ENCODE assay signal across 8 cellular contexts in genomic region chr16:86567701-86568571, GRCh38. TPM values are rescaled to one million over a fixed set of nuclear protein-coding genes. Genes with fewer than 3 reads are reported as not detected.
DNase-seq lines count a peak whose midpoint lies in the region; ATAC-seq, FAIRE-seq and TF ChIP-seq lines count a peak whose summit lies in the region.
"Had no signal": no experiment of that assay in that cellular context is flagged by ENCODE, and none has a peak within 500 bp of the region (broad histone marks: within the 10 kb centered on the region; RNA-seq: fewer than 3 reads in every experiment).

No MANE protein-coding gene starts in this region.

- H3K4me3 ChIP-seq in HFF-Myc (replicated peaks; ENCODE audit: low read depth, low read length): peak overlapping the region; percentile 71
- H3K4me3 ChIP-seq in iPS-18c (ENCODE audit: insufficient read depth, low read depth, low read length): peak overlapping the region; percentile 39; the same call in 1 of the 2 replicates

- BruUV-seq in MCF 10A (replicated peaks; lab: Mats Ljungman, UMichigan): no TSS peak

- POLR2A ChIA-PET in MCF 10A (lab: Yijun Ruan, JAX): interaction anchor here (0.6 to 7.2 kb wide), 13 partner anchors 8 to 815 kb away, joined by 3 to 42 read pairs (median 4); partner anchors contain the start of gene C16orf95

- CTCF ChIA-PET in MCF 10A (lab: Yijun Ruan, JAX): interaction anchor here (0.8 to 1.7 kb wide), 5 partner anchors 193 to 712 kb away, joined by 3 to 5 read pairs (median 4); no protein-coding TSS in a partner anchor

- H3K9me3 ChIP-seq in iPS-18c (ENCODE audit: control insufficient read depth, insufficient read depth, low read length): no peaks in the 10 kb centered on the region

- H3K27me3 Mint-ChIP-seq in MCF 10A (ENCODE audit: insufficient read depth, unreplicated experiment): no peaks in the 10 kb centered on the region
- peaks cover 65 to 67% of the 10 kb centered on the region in 2 donors for H3K27me3 Mint-ChIP-seq in stimulated activated naive B cell treated with anti-CD40 and anti-IgM and Interleukin-4, amounts not matched to agents 10 μg/mL and 1 μg/mL and 100 μg/mL, for 72 hours

- H3K9me3 Mint-ChIP-seq in MCF 10A (ENCODE audit: unreplicated experiment): no peaks in the 10 kb centered on the region
- no peaks in the 10 kb centered on the region for H3K9me3 Mint-ChIP-seq in stimulated activated naive B cell treated with anti-CD40 and anti-IgM and Interleukin-4, amounts not matched to agents 10 μg/mL and 1 μg/mL and 100 μg/mL, for 72 hours

- no peak for DNase-seq in HFF-Myc (ENCODE audit: extremely low read depth, low read depth)
- DNase-seq in MCF 10A (ENCODE audit: unreplicated experiment): peak; percentile 33
- no peak for DNase-seq in stimulated activated naive B cell treated with anti-CD40 and anti-IgM and Interleukin-4, amounts not matched to agents 10 μg/mL and 1 μg/mL and 100 μg/mL, for 72 hours
- DNase-seq in HTR-8/SVneo (ENCODE audit: insufficient read length, low spot score): no peak
- DNase-seq in erythroblast (lab: John Stamatoyannopoulos, UW): no peak
- DNase-seq in SHP77 (lab: John Stamatoyannopoulos, UW): no peak
- DNase-seq: stimulated activated CD4-positive, alpha-beta T cell treated with anti-CD3 and anti-CD28 coated beads, Interleukin-12 subunit alpha, Interleukin-12 subunit beta, amount 100 ng/mL, for 4 hours had no signal

- intact Hi-C loops in MCF 10A (cut with micrococcal nuclease): loop anchor here (5.0 to 10.0 kb wide), 4 partner anchors 254 to 1197 kb away; partner anchors contain the start of gene KLHDC4

- H3K36me3 Mint-ChIP-seq in MCF 10A (ENCODE audit: insufficient read depth, unreplicated experiment): peaks cover 35% of the 10 kb centered on the region
- no peaks in the 10 kb centered on the region for H3K36me3 Mint-ChIP-seq in stimulated activated naive B cell treated with anti-CD40 and anti-IgM and Interleukin-4, amounts not matched to agents 10 μg/mL and 1 μg/mL and 100 μg/mL, for 72 hours

- H3K4me1 Mint-ChIP-seq in MCF 10A (ENCODE audit: insufficient read depth, unreplicated experiment): peaks cover 19% of the 10 kb centered on the region
- peaks cover 14 to 38% of the 10 kb centered on the region in 2 donors for H3K4me1 Mint-ChIP-seq in stimulated activated naive B cell treated with anti-CD40 and anti-IgM and Interleukin-4, amounts not matched to agents 10 μg/mL and 1 μg/mL and 100 μg/mL, for 72 hours

- no peak for FAIRE-seq in HTR-8/SVneo (lab: Jason Lieb, UNC)

- no peak for TF ChIP-seq CTCF in HFF-Myc (IDR thresholded peaks at IDR 0.05; ENCODE audit: low read depth, low read length, missing control alignments)
- TF ChIP-seq CTCF in MCF 10A (IDR thresholded peaks at IDR 0.05; ENCODE audit: unreplicated experiment): peak; percentile 15

- TF ChIP-seq POLR2A in erythroblast (IDR thresholded peaks at IDR 0.05; ENCODE audit: low read length): no peak

- no peak for ATAC-seq in stimulated activated naive B cell treated with anti-CD40 and anti-IgM and Interleukin-4, amounts not matched to agents 10 μg/mL and 1 μg/mL and 100 μg/mL, for 72 hours (replicated peaks)

- H3K27ac Mint-ChIP-seq in MCF 10A (ENCODE audit: low read depth, unreplicated experiment): peak overlapping the region; percentile 96
- H3K27ac Mint-ChIP-seq in stimulated activated naive B cell treated with anti-CD40 and anti-IgM and Interleukin-4, amounts not matched to agents 10 μg/mL and 1 μg/mL and 100 μg/mL, for 72 hours: peak overlapping the region; percentile 87

- H3K4me3 Mint-ChIP-seq in MCF 10A (ENCODE audit: unreplicated experiment): peak overlapping the region; percentile 90
- peak overlapping the region; percentile 59 to 61 for H3K4me3 Mint-ChIP-seq in stimulated activated naive B cell treated with anti-CD40 and anti-IgM and Interleukin-4, amounts not matched to agents 10 μg/mL and 1 μg/mL and 100 μg/mL, for 72 hours

RNA-seq across cellular contexts. Expression of gene FOXC2, which starts 1.3 kb away (rescaled TPM):
- 16.8 and 22.5 TPM in 2 replicates for total RNA-seq in MCF 10A (2022)

RNA-seq across cellular contexts. Expression of gene FOXL1, which starts 10.4 kb away (rescaled TPM):
- total RNA-seq in MCF 10A (2022): 4.7 and 4.9 TPM in 2 replicates

RNA-seq across cellular contexts. Expression of gene MTHFSD, which starts 12.9 kb away (rescaled TPM):
- total RNA-seq in MCF 10A (2022): 30.7 and 39.1 TPM in 2 replicates

RNA-seq across cellular contexts. Expression of gene FOXF1, which starts 57.6 kb away (rescaled TPM):
- not detected in 2 replicates for total RNA-seq in MCF 10A (2022)
